1 cellular context compared by ENCODE assay signal in the genomic region with DNA sequence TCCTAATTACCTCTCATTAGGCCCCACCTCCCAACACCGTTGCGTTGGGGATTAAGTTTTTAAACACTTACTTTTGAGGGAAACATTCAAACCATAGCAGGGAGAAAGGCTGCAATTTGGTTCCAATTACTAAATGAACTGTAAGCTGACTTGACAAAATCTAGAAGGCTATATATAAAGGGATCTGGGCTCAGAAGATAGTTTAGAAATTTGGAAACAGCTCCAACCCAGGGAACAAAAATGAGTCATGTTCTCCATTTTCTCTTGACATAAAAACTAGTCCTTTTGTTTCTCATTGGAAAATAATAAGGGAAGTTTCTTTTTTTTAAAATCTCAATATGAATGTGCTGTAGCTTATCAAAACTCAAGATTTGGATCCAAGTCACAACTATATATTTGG.
TF ChIP-seq lines count a peak whose summit lies in the region.

No MANE protein-coding gene starts in this region.

TF ChIP-seq in K562, 482 proteins besides CTCF, POLR2A, EP300 and RAD21 (continued from another document):
- peak; percentile 75 for TF ChIP-seq ZNF316 (IDR thresholded peaks at IDR 0.05)
- TF ChIP-seq CHD7 (IDR thresholded peaks at IDR 0.05; ENCODE audit: low read depth, low read length), result no peak
- no peak for TF ChIP-seq NFATC3 (IDR thresholded peaks at IDR 0.05)
- TF ChIP-seq, protein P1, sequence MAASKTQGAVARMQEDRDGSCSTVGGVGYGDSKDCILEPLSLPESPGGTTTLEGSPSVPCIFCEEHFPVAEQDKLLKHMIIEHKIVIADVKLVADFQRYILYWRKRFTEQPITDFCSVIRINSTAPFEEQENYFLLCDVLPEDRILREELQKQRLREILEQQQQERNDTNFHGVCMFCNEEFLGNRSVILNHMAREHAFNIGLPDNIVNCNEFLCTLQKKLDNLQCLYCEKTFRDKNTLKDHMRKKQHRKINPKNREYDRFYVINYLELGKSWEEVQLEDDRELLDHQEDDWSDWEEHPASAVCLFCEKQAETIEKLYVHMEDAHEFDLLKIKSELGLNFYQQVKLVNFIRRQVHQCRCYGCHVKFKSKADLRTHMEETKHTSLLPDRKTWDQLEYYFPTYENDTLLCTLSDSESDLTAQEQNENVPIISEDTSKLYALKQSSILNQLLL (CRISPR knock-in tag; IDR thresholded peaks at IDR 0.05; ENCODE audit: borderline replicate concordance), result no peak
- no peak for TF ChIP-seq HLTF (IDR thresholded peaks at IDR 0.05)
- TF ChIP-seq ARID4B (CRISPR knock-in tag; IDR thresholded peaks at IDR 0.05), result no peak
- peak; percentile 68 for TF ChIP-seq C11orf30 (IDR thresholded peaks at IDR 0.05; ENCODE audit: low read depth)
- no peak for TF ChIP-seq NFIX (CRISPR knock-in tag; IDR thresholded peaks at IDR 0.05; ENCODE audit: low read depth)
- TF ChIP-seq MAFG (tag; conservative IDR thresholded peaks at IDR 0.05), result peak; percentile 51
- no peak for TF ChIP-seq PHF21A (IDR thresholded peaks at IDR 0.05; ENCODE audit: borderline replicate concordance, low read depth)
- TF ChIP-seq SRSF9 (IDR thresholded peaks at IDR 0.05; ENCODE audit: borderline replicate concordance, low read depth, low read length), result no peak
- peak; percentile 44 for TF ChIP-seq MAFF (IDR thresholded peaks at IDR 0.05; ENCODE audit: low read length)
- TF ChIP-seq MAFK (IDR thresholded peaks at IDR 0.05; ENCODE audit: low read length), result peak; percentile 19; the same call in 1 of the 2 replicates
- no peak for TF ChIP-seq FIP1L1 (IDR thresholded peaks at IDR 0.05; ENCODE audit: low read depth, low read length, poor library complexity, severe bottlenecking)
- no peak for TF ChIP-seq ETV6 (IDR thresholded peaks at IDR 0.05; ENCODE audit: borderline replicate concordance in 1 of 2, low read depth in 2 of 2, low read length in 1 of 2)
- no peak for TF ChIP-seq ETV6 (CRISPR knock-in tag; IDR thresholded peaks at IDR 0.05; ENCODE audit: borderline replicate concordance)
- no peak for TF ChIP-seq TBL1XR1 (IDR thresholded peaks at IDR 0.05; ENCODE audit: low read length in 2 of 2)
- TF ChIP-seq FOSL1 (tag; conservative IDR thresholded peaks at IDR 0.05), result 0 out of 2 replicates have a peak, but pooled peaks have one; percentile 33
- no peak for TF ChIP-seq KDM1A (IDR thresholded peaks at IDR 0.05)
- TF ChIP-seq JUND (IDR thresholded peaks at IDR 0.05; ENCODE audit: borderline replicate concordance, low read depth, low read length), result no peak
- peak; percentile 24; the same call in 1 of the 3 replicates for TF ChIP-seq JUND (tag; IDR thresholded peaks at IDR 0.05; ENCODE audit: borderline replicate concordance, low read depth, low read length)
- TF ChIP-seq, protein P2, sequence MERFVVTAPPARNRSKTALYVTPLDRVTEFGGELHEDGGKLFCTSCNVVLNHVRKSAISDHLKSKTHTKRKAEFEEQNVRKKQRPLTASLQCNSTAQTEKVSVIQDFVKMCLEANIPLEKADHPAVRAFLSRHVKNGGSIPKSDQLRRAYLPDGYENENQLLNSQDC (CRISPR knock-in tag; IDR thresholded peaks at IDR 0.05), result no peak
- no peak for TF ChIP-seq ZSCAN32 (CRISPR knock-in tag; IDR thresholded peaks at IDR 0.05)
- 0 out of 2 replicates have a peak, but pooled peaks have one; percentile 18 for TF ChIP-seq ATF3 (IDR thresholded peaks at IDR 0.05)
- no peak for TF ChIP-seq ATF3 (CRISPR knock-in tag; conservative IDR thresholded peaks at IDR 0.05)
- TF ChIP-seq FOXA3 (CRISPR knock-in tag; conservative IDR thresholded peaks at IDR 0.05 in 1 of 2, IDR thresholded peaks at IDR 0.05 in 1 of 2), result no peak
- TF ChIP-seq NR4A1 (CRISPR knock-in tag; IDR thresholded peaks at IDR 0.05), result no peak
- TF ChIP-seq NR4A1 (tag; IDR thresholded peaks at IDR 0.05), result no peak
- TF ChIP-seq, protein P3, sequence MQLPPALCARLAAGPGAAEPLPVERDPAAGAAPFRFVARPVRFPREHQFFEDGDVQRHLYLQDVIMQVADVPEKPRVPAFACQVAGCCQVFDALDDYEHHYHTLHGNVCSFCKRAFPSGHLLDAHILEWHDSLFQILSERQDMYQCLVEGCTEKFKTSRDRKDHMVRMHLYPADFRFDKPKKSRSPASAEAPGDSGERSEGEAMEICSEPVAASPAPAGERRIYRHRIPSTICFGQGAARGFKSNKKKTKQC (CRISPR knock-in tag; IDR thresholded peaks at IDR 0.05), result no peak
- no peak for TF ChIP-seq FOXO4 (CRISPR knock-in tag; IDR thresholded peaks at IDR 0.05)
